Comparison of ENCODE assay signal across 23 cellular contexts in the genomic region with DNA sequence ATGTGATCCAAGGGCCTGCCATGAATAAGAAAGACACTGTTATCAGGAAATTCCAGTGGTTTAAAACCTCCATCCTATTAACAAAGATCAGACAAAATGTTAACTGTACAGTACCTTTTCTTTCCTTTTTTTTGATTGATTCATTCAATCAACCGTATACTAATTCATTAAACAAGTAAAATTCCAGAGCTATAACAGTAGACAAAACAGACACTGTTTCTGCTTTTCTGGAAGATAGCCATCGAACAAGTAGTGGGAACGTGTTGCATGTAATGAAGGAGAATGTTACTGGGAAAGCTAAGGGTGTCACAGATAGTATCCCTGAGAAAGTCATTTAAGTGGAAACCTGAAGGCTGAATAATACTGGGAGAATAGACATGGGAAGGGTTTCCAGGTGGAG.
"Had no signal": no experiment of that assay in that cellular context is flagged by ENCODE, and none has a peak within 500 bp of the region (broad histone marks: within the 10 kb centered on the region; RNA-seq: fewer than 3 reads in every experiment).

No MANE protein-coding gene starts in this region.

- DNase-seq: colonic mucosa; cortex of kidney; effector CD8-positive, alpha-beta T cell; effector memory CD8-positive, alpha-beta T cell; endodermal cell; foreskin keratinocyte; gastrocnemius medialis; glutamatergic neuron; head of caudate nucleus; heart right ventricle; hippocampal formation; left cardiac atrium; left lung; left ventricle myocardium superior; lower lobe of right lung; mesendoderm; midbrain had no signal

- H3K4me1 Mint-ChIP-seq: endodermal cell, memory B cell had no signal

- H3K9me3 Mint-ChIP-seq: effector memory CD8-positive, alpha-beta T cell had no signal

- FAIRE-seq: endometrium, islet of Langerhans, keratinocyte had no signal

- H3K27me3 Mint-ChIP-seq: dendritic cell treated with granulocyte-macrophage colony-stimulating factor and Interleukin-4, amounts not matched to agents 40 ng/mL and 50 ng/mL, for 4 days; effector memory CD8-positive, alpha-beta T cell; memory B cell had no signal

- H3K27ac ChIP-seq: colonic mucosa, esophagus muscularis mucosa, foreskin keratinocyte, gastrocnemius medialis, heart right ventricle, left lung, lower lobe of right lung had no signal

- H3K4me1 ChIP-seq: colonic mucosa, esophagus muscularis mucosa, foreskin keratinocyte, gastrocnemius medialis, heart right ventricle, left lung, lower lobe of right lung had no signal

- H3K4me3 Mint-ChIP-seq: dendritic cell treated with granulocyte-macrophage colony-stimulating factor and Interleukin-4, amounts not matched to agents 40 ng/mL and 50 ng/mL, for 4 days; effector memory CD8-positive, alpha-beta T cell; endodermal cell; memory B cell had no signal

- H3K9me3 ChIP-seq: colonic mucosa, esophagus muscularis mucosa, gastrocnemius medialis, heart right ventricle, left lung, lower lobe of right lung had no signal

- H3K27ac Mint-ChIP-seq: dendritic cell treated with granulocyte-macrophage colony-stimulating factor and Interleukin-4, amounts not matched to agents 40 ng/mL and 50 ng/mL, for 4 days; effector memory CD8-positive, alpha-beta T cell; endodermal cell; memory B cell had no signal

- H3K27me3 ChIP-seq: colonic mucosa, esophagus muscularis mucosa, foreskin keratinocyte, gastrocnemius medialis, heart right ventricle, left lung had no signal

- H3K4me3 ChIP-seq: colonic mucosa, esophagus muscularis mucosa, gastrocnemius medialis, heart right ventricle, left lung, lower lobe of right lung had no signal

- H3K36me3 ChIP-seq: colonic mucosa, gastrocnemius medialis, lower lobe of right lung had no signal
